In genomic region chr1:213783898-213784297, GRCh38 we compare ENCODE assay signal across 18 cellular contexts.
DNase-seq lines count a peak whose midpoint lies in the region; ATAC-seq, FAIRE-seq and TF ChIP-seq lines count a peak whose summit lies in the region.
"Had no signal": no experiment of that assay in that cellular context is flagged by ENCODE, and none has a peak within 500 bp of the region (broad histone marks: within the 10 kb centered on the region; RNA-seq: fewer than 3 reads in every experiment).

No MANE protein-coding gene starts in this region.

- FAIRE-seq in urothelium cell line (lab: Jason Lieb, UNC), result no peak

- intact Hi-C loops in left lung (cut with DNase I), result no loop called here

- DNase-seq in NCI-H748 (lab: John Stamatoyannopoulos, UW; ENCODE audit: unreplicated experiment) (peak; percentile 26), NCI-H748 treated with DMSO at 0.1 percent for 48 hours (lab: John Stamatoyannopoulos, UW) (no peak), NCI-H69 (lab: John Stamatoyannopoulos, UW) (peak; percentile 11), left lung (no peak), urothelium cell line (ENCODE audit: low spot score) (no peak), activated T-cell treated with anti-CD3 and anti-CD28 coated beads for 4 hours (no peak), activated gamma-delta T cell treated with Interleukin-2 at 50 U/mL for 16 hours (no peak)
- peak; percentile 96 for DNase-seq in Jurkat, Clone E6-1 (ENCODE audit: low read depth, low spot score)
- DNase-seq: activated naive CD8-positive, alpha-beta T cell treated with anti-CD3 and anti-CD28 coated beads, Interleukin-2, amount 10 ng/mL, durations not matched to agents 7 days and 5 days; brain microvascular endothelial cell; foreskin keratinocyte; H7; NCI-H187 treated with DMSO at 0.1 percent for 48 hours; NCI-H774; stimulated activated naive B cell treated with anti-CD40 and anti-IgM and Interleukin-4, amounts not matched to agents 10 μg/mL and 1 μg/mL and 100 μg/mL, for 72 hours; trophoblast cell had no signal

- no peaks in the 10 kb centered on the region for H3K36me3 ChIP-seq in left lung
- H3K36me3 ChIP-seq: brain microvascular endothelial cell had no signal

- no peak overlapping the region for H3K27ac ChIP-seq in left lung
- H3K27ac ChIP-seq: brain microvascular endothelial cell, C4-2B, foreskin keratinocyte had no signal

- ATAC-seq in left lung, result peak; percentile 91
- ATAC-seq: foreskin keratinocyte; Right ventricle myocardium inferior; stimulated activated naive B cell treated with anti-CD40 and anti-IgM and Interleukin-4, amounts not matched to agents 10 μg/mL and 1 μg/mL and 100 μg/mL, for 72 hours had no signal

- no peaks in the 10 kb centered on the region for H3K27me3 ChIP-seq in left lung
- H3K27me3 ChIP-seq: brain microvascular endothelial cell had no signal

- H3K4me1 ChIP-seq in left lung, result no peaks in the 10 kb centered on the region
- H3K4me1 ChIP-seq: foreskin keratinocyte had no signal

- TF ChIP-seq CTCF in left lung (IDR thresholded peaks at IDR 0.05), result no peak

- H3K4me3 ChIP-seq in Jurkat, Clone E6-1 (ENCODE audit: low read length), result peak overlapping the region; percentile 25; the same call in 1 of the 2 replicates
- H3K4me3 ChIP-seq in left lung, result no peak overlapping the region

- no peaks in the 10 kb centered on the region for H3K9me3 ChIP-seq in left lung

Comparison
In these comparisons a context has a peak if more than half of its experiments do, and no peak if none do; other contexts are left out.
1. DNase-seq: peak in NCI-H748 (single experiment), Jurkat, Clone E6-1 (single experiment) and NCI-H69 (single experiment); none in NCI-H748 treated with DMSO at 0.1 percent for 48 hours (single experiment), left lung (0 of 2), urothelium cell line (single experiment), activated T-cell treated with anti-CD3 and anti-CD28 coated beads for 4 hours (single experiment) and activated gamma-delta T cell treated with Interleukin-2 at 50 U/mL for 16 hours (single experiment).